In the genomic region with DNA sequence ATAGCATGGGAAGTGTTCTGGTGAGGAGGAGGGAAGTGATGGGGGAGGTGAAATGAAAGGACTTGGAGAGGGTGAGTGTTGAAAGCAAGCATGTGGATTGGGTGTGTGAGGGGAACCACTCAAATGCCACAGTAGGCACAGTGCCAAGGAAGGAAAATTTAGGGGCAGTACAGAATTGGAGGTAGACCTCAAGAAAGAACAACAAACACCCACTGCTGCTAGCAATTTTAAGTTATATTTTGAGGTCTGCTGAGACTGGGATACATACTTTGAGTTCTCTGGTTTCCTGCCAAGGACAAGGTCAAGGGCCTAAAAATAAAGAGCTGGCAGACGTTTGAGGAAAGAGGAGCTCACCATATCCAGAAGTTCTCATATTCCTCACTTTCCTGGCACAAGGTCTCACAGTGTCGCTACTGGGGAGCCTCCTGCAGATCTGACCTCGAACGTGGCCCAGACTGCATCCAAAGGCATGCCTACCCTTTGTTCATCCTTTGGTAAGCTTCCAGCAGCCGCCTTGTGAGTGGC, we compare ENCODE assay signal across 9 cellular contexts.
DNase-seq lines count a peak whose midpoint lies in the region; ATAC-seq, FAIRE-seq and TF ChIP-seq lines count a peak whose summit lies in the region.
"Had no signal": no experiment of that assay in that cellular context is flagged by ENCODE, and none has a peak within 500 bp of the region (broad histone marks: within the 10 kb centered on the region; RNA-seq: fewer than 3 reads in every experiment).

No MANE protein-coding gene starts in this region.

- H3K4me3 Mint-ChIP-seq in nephron progenitor cell: no peak overlapping the region
- H3K4me3 Mint-ChIP-seq: T-helper 1 cell treated with Interleukin-12 subunit alpha and Interleukin-12 subunit beta and Interleukin-4 antibody, amounts not matched to agents 30 μg/mL and 1 μg/mL, for 36 hours had no signal

- H3F3A ChIP-seq in PC-3 (ENCODE audit: low read length, unreplicated experiment): no peaks in the 10 kb centered on the region

- no peaks in the 10 kb centered on the region for H3K9me3 ChIP-seq in PC-3 (ENCODE audit: low read length)
- no peaks in the 10 kb centered on the region for H3K9me3 ChIP-seq in heart right ventricle
- no peaks in the 10 kb centered on the region for H3K9me3 ChIP-seq in skeletal muscle satellite cell (replicated peaks; ENCODE audit: low read length)

- CTCF ChIA-PET in PC-3 (lab: Charles Lee): interaction anchor here (0.7 kb wide), 1 partner anchor 20 kb away, joined by 4 read pairs; no protein-coding TSS in a partner anchor

- H3K36me3 ChIP-seq in PC-3 (ENCODE audit: low read depth, low read length): no peaks in the 10 kb centered on the region
- H3K36me3 ChIP-seq in heart right ventricle: no peaks in the 10 kb centered on the region
- no peaks in the 10 kb centered on the region for H3K36me3 ChIP-seq in skeletal muscle satellite cell (ENCODE audit: insufficient read depth, low read length)

- no peaks in the 10 kb centered on the region for H3K36me3 Mint-ChIP-seq in nephron progenitor cell (ENCODE audit: low read depth)

- FAIRE-seq in frontal cortex (lab: Jason Lieb, UNC): no peak
- FAIRE-seq in GM12891 (lab: Jason Lieb, UNC): no peak

- peaks cover 55% of the 10 kb centered on the region for H3K4me1 ChIP-seq in PC-3 (ENCODE audit: insufficient read depth, low read length)
- peaks cover 0 to 24% (median 11%) of the 10 kb centered on the region in 9 donors for H3K4me1 ChIP-seq in heart right ventricle
- peaks cover 22% of the 10 kb centered on the region for H3K4me1 ChIP-seq in skeletal muscle satellite cell (ENCODE audit: control insufficient read depth, insufficient read depth, low read length)

- H3K4me2 ChIP-seq in PC-3 (ENCODE audit: low read length) (peak overlapping the region; percentile 43), skeletal muscle satellite cell (ENCODE audit: low read length) (peak overlapping the region; percentile 46)

- ATAC-seq in PC-3 (peak; percentile 37), heart right ventricle (peak; percentile 67 to 96 (median 92)), HG03196 (IDR thresholded peaks at IDR 0.05; ENCODE audit: unreplicated experiment) (no peak)

- H3K4me3 ChIP-seq in PC-3 (ENCODE audit: low read length): no peak overlapping the region
- no peak overlapping the region for H3K4me3 ChIP-seq in heart right ventricle
- peak overlapping the region; percentile 0 for H3K4me3 ChIP-seq in skeletal muscle satellite cell (ENCODE audit: low read length)

- no TSS peak for BruUV-seq in PC-3 (replicated peaks; lab: Mats Ljungman, UMichigan)

- TF ChIP-seq CTCF in PC-3 (conservative IDR thresholded peaks at IDR 0.05; ENCODE audit: low read depth, low read length): no peak
- TF ChIP-seq CTCF in heart right ventricle (IDR thresholded peaks at IDR 0.05): no peak
- TF ChIP-seq CTCF in nephron progenitor cell (IDR thresholded peaks at IDR 0.05): no peak

- H3K27ac ChIP-seq in PC-3 (ENCODE audit: low read length): peak overlapping the region; percentile 73
- peak overlapping the region in 8 of 10 donors; percentile 15 to 65 (median 44) for H3K27ac ChIP-seq in heart right ventricle

- H3K9ac ChIP-seq in PC-3 (ENCODE audit: low read length) (peak overlapping the region; percentile 21; the same call in 1 of the 2 replicates), skeletal muscle satellite cell (ENCODE audit: low read depth, low read length) (no peak overlapping the region)

- peaks cover 15% of the 10 kb centered on the region for H3K4me1 Mint-ChIP-seq in nephron progenitor cell

- H3K27ac Mint-ChIP-seq in nephron progenitor cell: no peak overlapping the region
- H3K27ac Mint-ChIP-seq: T-helper 1 cell treated with Interleukin-12 subunit alpha and Interleukin-12 subunit beta and Interleukin-4 antibody, amounts not matched to agents 30 μg/mL and 1 μg/mL, for 36 hours had no signal

- 11 to 13% methylated on average over 5 of the region's 5 CpGs for WGBS in heart right ventricle, 2 donors

- DNase-seq in GM03348 (ENCODE audit: low spot score): peak; percentile 65
- peak; percentile 74 for DNase-seq in PC-3
- DNase-seq in heart right ventricle: peak; percentile 38 to 44
- DNase-seq in frontal cortex (ENCODE audit: low spot score in 2 of 2): no peak
- no peak for DNase-seq in nephron progenitor cell
- DNase-seq in GM12891 (ENCODE audit: insufficient read length, low spot score): no peak

- no peaks in the 10 kb centered on the region for H3K79me2 ChIP-seq in PC-3 (ENCODE audit: low read length)

- TF ChIP-seq POLR2A in GM12891 (IDR thresholded peaks at IDR 0.05; ENCODE audit: low read depth, low read length): no peak

- no peak overlapping the region for H2AFZ ChIP-seq in PC-3 (ENCODE audit: low read length)

- POLR2A ChIA-PET in PC-3 (lab: Charles Lee; ENCODE audit: unreplicated experiment): interaction anchor here (0.6 kb wide), 2 partner anchors 16 to 111 kb away, joined by 3 to 10 read pairs; no protein-coding TSS in a partner anchor

- intact Hi-C loops in PC-3 (cut with micrococcal nuclease) (loop anchor here (5.0 kb wide), 1 partner anchor 43 kb away; no protein-coding TSS in a partner anchor), heart right ventricle (cut with DNase I) (no loop called here)

- H3K9me2 ChIP-seq in PC-3 (replicated peaks; ENCODE audit: low read length): no peaks in the 10 kb centered on the region

- peaks cover 3% of the 10 kb centered on the region for H3K9me3 Mint-ChIP-seq in nephron progenitor cell
- H3K9me3 Mint-ChIP-seq: T-helper 1 cell treated with Interleukin-12 subunit alpha and Interleukin-12 subunit beta and Interleukin-4 antibody, amounts not matched to agents 30 μg/mL and 1 μg/mL, for 36 hours had no signal

- H4K20me1 ChIP-seq in PC-3 (ENCODE audit: low read length): no peaks in the 10 kb centered on the region

- H3K27me3 Mint-ChIP-seq in nephron progenitor cell (ENCODE audit: low read depth, poor library complexity): peaks cover 17% of the 10 kb centered on the region

- H3K27me3 ChIP-seq in PC-3 (ENCODE audit: low read length) (no peaks in the 10 kb centered on the region), heart right ventricle (no peaks in the 10 kb centered on the region), skeletal muscle satellite cell (ENCODE audit: control insufficient read depth, insufficient read depth, low read length) (peaks cover 22% of the 10 kb centered on the region)

TF ChIP-seq in GM12891, 5 proteins besides CTCF, POLR2A, EP300 and RAD21:
- TF ChIP-seq SPI1 (IDR thresholded peaks at IDR 0.05; ENCODE audit: low read depth, low read length) (no peak), POLR2AphosphoS5 (IDR thresholded peaks at IDR 0.05; ENCODE audit: low read depth, low read length) (no peak), TAF1 (IDR thresholded peaks at IDR 0.05; ENCODE audit: low read depth, low read length) (no peak), POU2F2 (IDR thresholded peaks at IDR 0.05; ENCODE audit: low read depth, low read length) (no peak), PAX5 (IDR thresholded peaks at IDR 0.05; ENCODE audit: insufficient read depth, low read length, severe bottlenecking) (no peak)

Comparison
In these comparisons a context has a peak if more than half of its experiments do, and no peak if none do; other contexts are left out.
1. DNase-seq: peak in GM03348 (single experiment), PC-3 (single experiment) and heart right ventricle (2 of 2); none in frontal cortex (0 of 2), nephron progenitor cell (single experiment) and GM12891 (single experiment).